18 cellular contexts compared by ENCODE assay signal in the genomic region with DNA sequence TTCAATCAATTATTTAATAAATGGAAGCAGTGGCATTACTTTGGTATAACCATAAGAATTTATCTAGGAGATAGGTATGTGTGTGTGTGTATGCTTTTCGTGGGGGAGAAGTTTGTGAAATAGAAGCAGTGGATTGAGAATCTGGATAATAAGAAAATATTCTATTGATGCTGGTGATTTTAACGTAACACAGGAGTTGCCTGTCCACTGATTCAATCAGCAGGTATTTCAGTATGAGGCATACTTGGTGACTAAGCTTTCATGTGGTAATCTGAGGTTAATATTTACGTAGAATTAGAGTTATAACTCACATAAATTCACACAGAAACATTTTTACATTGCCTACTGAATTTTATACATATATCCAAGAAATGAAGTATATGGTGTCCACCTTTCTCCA.
"Had no signal": no experiment of that assay in that cellular context is flagged by ENCODE, and none has a peak within 500 bp of the region (broad histone marks: within the 10 kb centered on the region; RNA-seq: fewer than 3 reads in every experiment).

No MANE protein-coding gene starts in this region.

- H3K9me3 Mint-ChIP-seq: neural crest cell had no signal

- H3K36me3 Mint-ChIP-seq: stimulated activated effector memory CD8-positive, alpha-beta T cell treated with anti-CD3 and anti-CD28 coated beads, Interleukin-12 subunit alpha, Interleukin-12 subunit beta, amount 100 ng/mL, for 72 hours had no signal

- DNase-seq: activated CD4-positive, CD25-positive, alpha-beta regulatory T cell treated with anti-CD3 and anti-CD28 coated beads, Interleukin-2, amount 50 U/mL, for 72 hours; activated effector memory CD4-positive, alpha-beta T cell treated with Interleukin-2 at 50 U/mL for 16 hours; activated naive CD4-positive, alpha-beta T cell treated with anti-CD3 and anti-CD28 coated beads, Interleukin-2, amount 50 U/mL, for 16 hours; activated T-cell treated with anti-CD3 and anti-CD28 coated beads, Interleukin-2, amount 50 U/mL, for 1 hour; adrenal gland; body of pancreas; cerebellar nuclear complex; effector memory CD4-positive, alpha-beta T cell; heart left ventricle; ovary; stimulated activated CD4-positive, alpha-beta T cell treated with anti-CD3 and anti-CD28 coated beads, Interleukin-12 subunit alpha, Interleukin-12 subunit beta, amount 100 ng/mL, for 4 hours; T-helper 1 cell; T1000; upper lobe of right lung had no signal

- H3K27ac Mint-ChIP-seq: dendritic cell treated with granulocyte-macrophage colony-stimulating factor and Interleukin-4, amounts not matched to agents 40 ng/mL and 50 ng/mL, for 4 days; stimulated activated effector memory CD8-positive, alpha-beta T cell treated with anti-CD3 and anti-CD28 coated beads, Interleukin-12 subunit alpha, Interleukin-12 subunit beta, amount 100 ng/mL, for 72 hours had no signal

- H3K4me1 Mint-ChIP-seq: neural crest cell; stimulated activated effector memory CD8-positive, alpha-beta T cell treated with anti-CD3 and anti-CD28 coated beads, Interleukin-12 subunit alpha, Interleukin-12 subunit beta, amount 100 ng/mL, for 72 hours had no signal

- H3K27me3 Mint-ChIP-seq: dendritic cell treated with granulocyte-macrophage colony-stimulating factor and Interleukin-4, amounts not matched to agents 40 ng/mL and 50 ng/mL, for 4 days had no signal

- H3K4me3 Mint-ChIP-seq: dendritic cell treated with granulocyte-macrophage colony-stimulating factor and Interleukin-4, amounts not matched to agents 40 ng/mL and 50 ng/mL, for 4 days; neural crest cell; stimulated activated effector memory CD8-positive, alpha-beta T cell treated with anti-CD3 and anti-CD28 coated beads, Interleukin-12 subunit alpha, Interleukin-12 subunit beta, amount 100 ng/mL, for 72 hours had no signal

- H3K4me3 ChIP-seq: adrenal gland, body of pancreas, heart left ventricle, ovary, thoracic aorta, upper lobe of right lung had no signal
